In the genomic region with DNA sequence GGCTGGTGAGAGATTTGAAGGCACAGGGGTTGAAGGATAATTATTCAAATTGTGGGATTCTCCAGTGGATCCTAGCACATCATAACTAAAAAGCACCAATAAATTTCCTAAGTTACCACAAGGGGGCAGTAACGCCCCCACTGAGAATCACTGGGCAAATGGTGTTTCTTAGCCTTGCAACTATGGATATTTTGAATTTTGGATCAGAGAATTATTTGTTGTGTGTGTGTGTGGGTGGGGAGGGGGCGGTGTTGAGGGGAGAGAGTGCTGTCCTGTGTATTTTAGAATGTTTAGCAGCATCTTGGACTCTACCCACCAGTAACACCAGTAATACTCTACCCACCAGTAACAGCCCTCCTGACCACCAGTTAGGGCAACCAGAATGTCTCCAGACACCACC, we compare ENCODE assay signal across 9 cellular contexts.
DNase-seq lines count a peak whose midpoint lies in the region; ATAC-seq and TF ChIP-seq lines count a peak whose summit lies in the region.
"Had no signal": no experiment of that assay in that cellular context is flagged by ENCODE, and none has a peak within 500 bp of the region (broad histone marks: within the 10 kb centered on the region; RNA-seq: fewer than 3 reads in every experiment).

No MANE protein-coding gene starts in this region.

- H3K27ac Mint-ChIP-seq in brain: no peak overlapping the region
- H3K27ac Mint-ChIP-seq: T-helper 1 cell treated with Interleukin-12 subunit alpha and Interleukin-12 subunit beta and Interleukin-4 antibody, amounts not matched to agents 30 μg/mL and 1 μg/mL, for 36 hours had no signal

- H3K4me3 Mint-ChIP-seq in brain: no peak overlapping the region
- H3K4me3 Mint-ChIP-seq: T-helper 1 cell treated with Interleukin-12 subunit alpha and Interleukin-12 subunit beta and Interleukin-4 antibody, amounts not matched to agents 30 μg/mL and 1 μg/mL, for 36 hours had no signal

- H3K27me3 Mint-ChIP-seq in brain: peaks cover 4% of the 10 kb centered on the region

- H3K4me1 Mint-ChIP-seq in brain: peaks cover under 1% of the 10 kb centered on the region

- H3K27me3 ChIP-seq in right lobe of liver: no peaks in the 10 kb centered on the region

- no peaks in the 10 kb centered on the region for H3K4me1 ChIP-seq in right lobe of liver

- no peaks in the 10 kb centered on the region for H3K9me3 ChIP-seq in right lobe of liver

- no peaks in the 10 kb centered on the region for H3K36me3 ChIP-seq in right lobe of liver

- H3K4me3 ChIP-seq in LNCaP clone FGC (ENCODE audit: low read depth, low read length): no peak overlapping the region
- H3K4me3 ChIP-seq in right lobe of liver: no peak overlapping the region

- no peak for TF ChIP-seq POLR2A in right lobe of liver (IDR thresholded peaks at IDR 0.05)

- peaks cover 0 to 5% (median 0%) of the 10 kb centered on the region in 5 experiments for H3K9me3 Mint-ChIP-seq in brain
- H3K9me3 Mint-ChIP-seq: T-helper 1 cell treated with Interleukin-12 subunit alpha and Interleukin-12 subunit beta and Interleukin-4 antibody, amounts not matched to agents 30 μg/mL and 1 μg/mL, for 36 hours had no signal

- DNase-seq in DMS53 (lab: John Stamatoyannopoulos, UW): peak; percentile 71
- no peak for DNase-seq in LNCaP clone FGC (ENCODE audit: low read depth)
- no peak for DNase-seq in right lobe of liver
- DNase-seq in posterior cingulate gyrus: no peak
- DNase-seq in putamen (ENCODE audit: low spot score): no peak

- no peak overlapping the region for H3K27ac ChIP-seq in right lobe of liver

- TF ChIP-seq CTCF in LNCaP clone FGC (IDR thresholded peaks at IDR 0.05; ENCODE audit: control insufficient read depth, extremely low read depth, insufficient read depth) (peak; percentile 70), brain (conservative IDR thresholded peaks at IDR 0.05) (peak; percentile 70 to 83), right lobe of liver (IDR thresholded peaks at IDR 0.05) (peak; percentile 50 to 80 (median 73))

- peak; percentile 84 for ATAC-seq in GM19455 (IDR thresholded peaks at IDR 0.05; ENCODE audit: unreplicated experiment)
- peak; percentile 66 to 78 (median 68) for ATAC-seq in right lobe of liver
- ATAC-seq in GM21528 (IDR thresholded peaks at IDR 0.05; ENCODE audit: low FRiP score, unreplicated experiment): no peak

- intact Hi-C loops in right lobe of liver (cut with DNase I) (no loop called here), posterior cingulate gyrus (cut with DNase I) (no loop called here)

- 0% methylated on average over 2 of the region's 2 CpGs for WGBS in right lobe of liver (ENCODE audit: insufficient coverage, low coverage, low lambda C conversion rate, missing lambda C conversion rate)

- H3K36me3 Mint-ChIP-seq in brain: no peaks in the 10 kb centered on the region
